ENCODE assay signal across 1 cellular context in genomic region chrX:71846429-71846828, GRCh38.
TF ChIP-seq lines count a peak whose summit lies in the region.

No MANE protein-coding gene starts in this region.

TF ChIP-seq in IMR-90, 13 proteins besides CTCF, POLR2A, EP300 and RAD21 (continued from another document):
- TF ChIP-seq, protein P1, sequence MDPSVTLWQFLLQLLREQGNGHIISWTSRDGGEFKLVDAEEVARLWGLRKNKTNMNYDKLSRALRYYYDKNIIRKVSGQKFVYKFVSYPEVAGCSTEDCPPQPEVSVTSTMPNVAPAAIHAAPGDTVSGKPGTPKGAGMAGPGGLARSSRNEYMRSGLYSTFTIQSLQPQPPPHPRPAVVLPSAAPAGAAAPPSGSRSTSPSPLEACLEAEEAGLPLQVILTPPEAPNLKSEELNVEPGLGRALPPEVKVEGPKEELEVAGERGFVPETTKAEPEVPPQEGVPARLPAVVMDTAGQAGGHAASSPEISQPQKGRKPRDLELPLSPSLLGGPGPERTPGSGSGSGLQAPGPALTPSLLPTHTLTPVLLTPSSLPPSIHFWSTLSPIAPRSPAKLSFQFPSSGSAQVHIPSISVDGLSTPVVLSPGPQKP (IDR thresholded peaks at IDR 0.05; ENCODE audit: borderline replicate concordance, low read depth, low read length): no peak
- TF ChIP-seq FOS (IDR thresholded peaks at IDR 0.05; ENCODE audit: low read depth, low read length): peak; percentile 44; the same call in 1 of the 2 replicates
- no peak for TF ChIP-seq MAFK (IDR thresholded peaks at IDR 0.05; ENCODE audit: low read depth, low read length)
TF ChIP-seq in IMR-90: peak in this region for 1.
